ENCODE assay signal across 1 cellular context in genomic region chr6:33694401-33694931, GRCh38.
TF ChIP-seq lines count a peak whose summit lies in the region.

No MANE protein-coding gene starts in this region.

TF ChIP-seq in WTC11, 78 proteins besides CTCF, POLR2A, EP300 and RAD21 (continued from another document):
- TF ChIP-seq ZNF512 (CRISPR knock-in tag; IDR thresholded peaks at IDR 0.05; ENCODE audit: borderline replicate concordance), result no peak
- TF ChIP-seq, protein P1, sequence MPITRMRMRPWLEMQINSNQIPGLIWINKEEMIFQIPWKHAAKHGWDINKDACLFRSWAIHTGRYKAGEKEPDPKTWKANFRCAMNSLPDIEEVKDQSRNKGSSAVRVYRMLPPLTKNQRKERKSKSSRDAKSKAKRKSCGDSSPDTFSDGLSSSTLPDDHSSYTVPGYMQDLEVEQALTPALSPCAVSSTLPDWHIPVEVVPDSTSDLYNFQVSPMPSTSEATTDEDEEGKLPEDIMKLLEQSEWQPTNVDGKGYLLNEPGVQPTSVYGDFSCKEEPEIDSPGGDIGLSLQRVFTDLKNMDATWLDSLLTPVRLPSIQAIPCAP (CRISPR knock-in tag; IDR thresholded peaks at IDR 0.05), result no peak
- no peak for TF ChIP-seq EMX1 (CRISPR knock-in tag; IDR thresholded peaks at IDR 0.05)
- TF ChIP-seq NFYB (CRISPR knock-in tag; conservative IDR thresholded peaks at IDR 0.05; ENCODE audit: low read depth), result no peak
- TF ChIP-seq, protein P2, sequence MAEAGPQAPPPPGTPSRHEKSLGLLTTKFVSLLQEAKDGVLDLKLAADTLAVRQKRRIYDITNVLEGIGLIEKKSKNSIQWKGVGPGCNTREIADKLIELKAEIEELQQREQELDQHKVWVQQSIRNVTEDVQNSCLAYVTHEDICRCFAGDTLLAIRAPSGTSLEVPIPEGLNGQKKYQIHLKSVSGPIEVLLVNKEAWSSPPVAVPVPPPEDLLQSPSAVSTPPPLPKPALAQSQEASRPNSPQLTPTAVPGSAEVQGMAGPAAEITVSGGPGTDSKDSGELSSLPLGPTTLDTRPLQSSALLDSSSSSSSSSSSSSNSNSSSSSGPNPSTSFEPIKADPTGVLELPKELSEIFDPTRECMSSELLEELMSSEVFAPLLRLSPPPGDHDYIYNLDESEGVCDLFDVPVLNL (CRISPR knock-in tag; IDR thresholded peaks at IDR 0.05; ENCODE audit: borderline replicate concordance, low read depth), result no peak
